In the genomic region with DNA sequence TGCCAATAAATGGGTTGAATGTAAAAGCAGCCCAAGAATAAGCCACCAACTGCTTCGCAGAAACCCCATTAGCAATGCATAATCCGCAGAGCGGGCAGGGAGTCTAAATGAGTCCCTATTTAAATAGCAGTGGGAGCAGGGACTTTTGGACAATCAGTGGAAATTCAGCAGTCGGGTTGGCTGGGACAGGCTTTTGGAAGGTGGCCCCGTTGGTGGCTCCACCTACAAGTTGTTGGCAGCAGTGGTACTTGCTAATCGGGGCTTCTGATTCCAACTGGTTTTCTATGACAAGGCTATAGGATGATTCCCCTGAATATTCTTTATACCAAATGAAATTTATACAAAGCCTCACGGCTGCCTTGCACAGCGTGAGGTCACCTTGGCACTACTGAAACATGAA, we compare ENCODE assay signal across 24 cellular contexts.
DNase-seq lines count a peak whose midpoint lies in the region; ATAC-seq and TF ChIP-seq lines count a peak whose summit lies in the region.
"Had no signal": no experiment of that assay in that cellular context is flagged by ENCODE, and none has a peak within 500 bp of the region (broad histone marks: within the 10 kb centered on the region; RNA-seq: fewer than 3 reads in every experiment).

No MANE protein-coding gene starts in this region.

- ATAC-seq in heart left ventricle (peak; percentile 32 to 47 (median 44)), left lobe of liver (peak; percentile 17)
- ATAC-seq: GM12878 had no signal

- no peaks in the 10 kb centered on the region for H3K9me3 ChIP-seq in heart left ventricle

- no peak for TF ChIP-seq POLR2A in heart left ventricle (IDR thresholded peaks at IDR 0.05)

- peaks cover 0 to 31% (median 5%) of the 10 kb centered on the region in 12 donors for H3K4me1 ChIP-seq in heart left ventricle

- peaks cover 0 to 75% (median 33%) of the 10 kb centered on the region in 9 donors for H3K36me3 ChIP-seq in heart left ventricle

- peak in 2 of 5 donors; percentile 30 to 32 for DNase-seq in heart left ventricle
- DNase-seq in cardiac septum (ENCODE audit: low spot score): no peak
- DNase-seq in cerebellum (ENCODE audit: low spot score): peak; percentile 5
- DNase-seq in left lobe of liver (ENCODE audit: low spot score): no peak
- DNase-seq in ACHN: no peak
- DNase-seq in SIG-M5 treated with dmso at 0.1 percent for 504 hours (lab: John Stamatoyannopoulos, UW; ENCODE audit: unreplicated experiment): no peak
- no peak for DNase-seq in iPS-NIHi7 (ENCODE audit: extremely low spot score)
- no peak for DNase-seq in GM20000 (ENCODE audit: low spot score)
- DNase-seq: 8988T; CD4-positive, alpha-beta memory T cell; COR-L47; DMS53; GOT3; HCEC 1CT; NCI-H1048; NCI-H1417; NCI-H1694; NCI-H2081; NCI-H2227 treated with DMSO at 0.1 percent for 48 hours; NCI-H69; RPMI8226; SHP77 treated with DMSO at 0.1 percent for 48 hours had no signal

- no peak overlapping the region for H3K27ac ChIP-seq in heart left ventricle
- H3K27ac ChIP-seq: SK-N-MC had no signal

- H3K27me3 ChIP-seq in heart left ventricle: no peaks in the 10 kb centered on the region

- no peak for TF ChIP-seq CTCF in heart left ventricle (IDR thresholded peaks at IDR 0.05)
- no peak for TF ChIP-seq CTCF in GM20000 (IDR thresholded peaks at IDR 0.05; ENCODE audit: extremely low read depth, missing control alignments)

- no peak overlapping the region for H3K4me3 ChIP-seq in heart left ventricle
- H3K4me3 ChIP-seq: GM12878, SK-N-MC had no signal

- 57 to 68% (median 59%) methylated on average over 8 of the region's 8 CpGs for WGBS in heart left ventricle, 4 donors

- in situ Hi-C loops in ACHN (cut with HindIII; ENCODE audit: low pct_ligation_motif_present, low pct_unique_long_range_greater_than_20kb, low sequenced_read_pairs): no loop called here

- intact Hi-C loops in heart left ventricle (cut with DNase I): no loop called here
- intact Hi-C loops in cardiac septum (cut with DNase I): loop anchor here (5.0 kb wide), 1 partner anchor 99 kb away; the partner anchor contains the start of gene ZNRF1
